ENCODE assay signal across 12 cellular contexts in genomic region chr3:129025691-129026435, GRCh38. TPM values are rescaled to one million over a fixed set of nuclear protein-coding genes. Genes with fewer than 3 reads are reported as not detected.
A peak's percentile ranks its signal among the peaks of the same experiment; 100 is the strongest.
DNase-seq lines count a peak whose midpoint lies in the region; ATAC-seq lines count a peak whose summit lies in the region.
"Had no signal": no experiment of that assay in that cellular context is flagged by ENCODE, and none has a peak within 500 bp of the region (broad histone marks: within the 10 kb centered on the region; RNA-seq: fewer than 3 reads in every experiment).

No MANE protein-coding gene starts in this region.

- 94% methylated on average over 8 of the region's 8 CpGs for WGBS in thymus

- no peaks in the 10 kb centered on the region for H3K36me3 Mint-ChIP-seq in activated T-cell treated with anti-CD3 and anti-CD28 coated beads, Interleukin-2, amount 50 U/mL, for 24 hours (ENCODE audit: low read depth)
- H3K36me3 Mint-ChIP-seq in activated naive CD8-positive, alpha-beta T cell, result peaks cover 3% of the 10 kb centered on the region
- no peaks in the 10 kb centered on the region for H3K36me3 Mint-ChIP-seq in memory B cell

- ATAC-seq in memory B cell (ENCODE audit: low read depth) (no peak), GM18517 (IDR thresholded peaks at IDR 0.05; ENCODE audit: unreplicated experiment) (no peak)

- H3K4me1 ChIP-seq in thymus (ENCODE audit: control insufficient read depth, insufficient read depth, low read length), result peaks cover 7% of the 10 kb centered on the region

- H3K4me3 ChIP-seq in thymus (ENCODE audit: low read length), result no peak overlapping the region

- peak overlapping the region; percentile 96 for H3K27ac Mint-ChIP-seq in activated T-cell treated with anti-CD3 and anti-CD28 coated beads, Interleukin-2, amount 50 U/mL, for 24 hours
- H3K27ac Mint-ChIP-seq in activated naive CD8-positive, alpha-beta T cell, result peak overlapping the region; percentile 93
- peak overlapping the region; percentile 97 for H3K27ac Mint-ChIP-seq in memory B cell

- no peaks in the 10 kb centered on the region for H3K9me3 Mint-ChIP-seq in activated T-cell treated with anti-CD3 and anti-CD28 coated beads, Interleukin-2, amount 50 U/mL, for 24 hours
- H3K9me3 Mint-ChIP-seq in activated naive CD8-positive, alpha-beta T cell (ENCODE audit: low read depth), result no peaks in the 10 kb centered on the region
- no peaks in the 10 kb centered on the region for H3K9me3 Mint-ChIP-seq in memory B cell

- no peaks in the 10 kb centered on the region for H3K27me3 ChIP-seq in thymus (ENCODE audit: control insufficient read depth, insufficient read depth)

- no peaks in the 10 kb centered on the region for H3K36me3 ChIP-seq in thymus (ENCODE audit: control insufficient read depth, insufficient read depth)
- H3K36me3 ChIP-seq: thoracic aorta had no signal

- H3K4me1 Mint-ChIP-seq in activated T-cell treated with anti-CD3 and anti-CD28 coated beads, Interleukin-2, amount 50 U/mL, for 24 hours (ENCODE audit: low read depth), result peaks cover 22% of the 10 kb centered on the region
- H3K4me1 Mint-ChIP-seq in activated naive CD8-positive, alpha-beta T cell (ENCODE audit: low read depth), result peaks cover 29% of the 10 kb centered on the region
- peaks cover 7% of the 10 kb centered on the region for H3K4me1 Mint-ChIP-seq in memory B cell

- H3K4me3 Mint-ChIP-seq in activated T-cell treated with anti-CD3 and anti-CD28 coated beads, Interleukin-2, amount 50 U/mL, for 24 hours, result peak overlapping the region; percentile 74
- peak overlapping the region; percentile 87 for H3K4me3 Mint-ChIP-seq in activated naive CD8-positive, alpha-beta T cell
- peak overlapping the region; percentile 77 for H3K4me3 Mint-ChIP-seq in memory B cell

- H3K27me3 Mint-ChIP-seq in activated T-cell treated with anti-CD3 and anti-CD28 coated beads, Interleukin-2, amount 50 U/mL, for 24 hours, result no peaks in the 10 kb centered on the region
- H3K27me3 Mint-ChIP-seq in activated naive CD8-positive, alpha-beta T cell, result no peaks in the 10 kb centered on the region
- no peaks in the 10 kb centered on the region for H3K27me3 Mint-ChIP-seq in memory B cell

- no peaks in the 10 kb centered on the region for H3K9me3 ChIP-seq in thymus (ENCODE audit: control insufficient read depth)
- H3K9me3 ChIP-seq: thoracic aorta had no signal

- peak overlapping the region; percentile 4 for H3K27ac ChIP-seq in thymus (ENCODE audit: low read depth)

- DNase-seq in activated T-cell treated with anti-CD3 and anti-CD28 coated beads, Interleukin-2, amount 50 U/mL, for 24 hours, result peak; percentile 27
- no peak for DNase-seq in activated T-cell treated with anti-CD3 and anti-CD28 coated beads, Interleukin-2, amount 50 U/mL, for 1 hour
- no peak for DNase-seq in memory B cell (ENCODE audit: low spot score in 2 of 2)
- no peak for DNase-seq in hepatic stellate cell (ENCODE audit: low spot score)
- no peak for DNase-seq in activated CD4-positive, CD25-positive, alpha-beta regulatory T cell (lab: John Stamatoyannopoulos, UW)
- DNase-seq: AML-193; KBM-7; stimulated activated CD4-positive, alpha-beta T cell treated with anti-CD3 and anti-CD28 coated beads, Interleukin-12 subunit alpha, Interleukin-12 subunit beta, amount 100 ng/mL, for 4 hours had no signal

RNA-seq across cellular contexts. Expression of gene EFCC1, which starts 24.8 kb away (rescaled TPM):
- polyA plus RNA-seq in thymus, result 1.5 TPM

RNA-seq across cellular contexts. Expression of gene CFAP92, which starts 32.0 kb away (rescaled TPM):
- polyA plus RNA-seq in thymus, result 2.0 TPM

RNA-seq across cellular contexts. Expression of gene GP9, which starts 34.7 kb away (rescaled TPM):
- polyA plus RNA-seq in thymus, result 0.02 TPM
